Comparison of ENCODE assay signal across 1 cellular context in genomic region chr10:21526184-21526951, GRCh38.
A peak's percentile ranks its signal among the peaks of the same experiment; 100 is the strongest.
TF ChIP-seq lines count a peak whose summit lies in the region.

No MANE protein-coding gene starts in this region.

TF ChIP-seq in HepG2, 621 proteins besides CTCF, POLR2A, EP300 and RAD21 (continued from another document and continues in another):
- TF ChIP-seq ZNF407 (CRISPR knock-in tag; IDR thresholded peaks at IDR 0.05; ENCODE audit: not compliant biosample characterization): no peak
- no peak for TF ChIP-seq TCF7L2 (IDR thresholded peaks at IDR 0.05; ENCODE audit: low read depth, low read length)
- no peak for TF ChIP-seq ZNF674 (CRISPR knock-in tag; IDR thresholded peaks at IDR 0.05; ENCODE audit: low read depth)
- TF ChIP-seq ZNF552 (CRISPR knock-in tag; IDR thresholded peaks at IDR 0.05; ENCODE audit: borderline replicate concordance): no peak
- TF ChIP-seq DNMT3B (CRISPR knock-in tag; conservative IDR thresholded peaks at IDR 0.05): no peak; the same call in 1 of the 2 replicates
- no peak for TF ChIP-seq MTF2 (CRISPR knock-in tag; IDR thresholded peaks at IDR 0.05; ENCODE audit: borderline replicate concordance)
- TF ChIP-seq ZNF792 (CRISPR knock-in tag; IDR thresholded peaks at IDR 0.05): no peak
- no peak for TF ChIP-seq ZSCAN25 (CRISPR knock-in tag; IDR thresholded peaks at IDR 0.05)
- no peak for TF ChIP-seq SP140L (CRISPR knock-in tag; IDR thresholded peaks at IDR 0.05; ENCODE audit: borderline replicate concordance)
- TF ChIP-seq HIC2 (CRISPR knock-in tag; IDR thresholded peaks at IDR 0.05; ENCODE audit: low read depth): no peak; the same call in none of the 2 replicates
- no peak for TF ChIP-seq ZNF724P (CRISPR knock-in tag; IDR thresholded peaks at IDR 0.05; ENCODE audit: borderline replicate concordance)
- TF ChIP-seq ZIK1 (CRISPR knock-in tag; IDR thresholded peaks at IDR 0.05; ENCODE audit: borderline replicate concordance, low read depth): peak; percentile 11; the same call in 1 of the 2 replicates
- no peak for TF ChIP-seq NR2F1 (CRISPR knock-in tag; IDR thresholded peaks at IDR 0.05)
- TF ChIP-seq CHCHD3 (CRISPR knock-in tag; IDR thresholded peaks at IDR 0.05): no peak
- TF ChIP-seq, protein P1, sequence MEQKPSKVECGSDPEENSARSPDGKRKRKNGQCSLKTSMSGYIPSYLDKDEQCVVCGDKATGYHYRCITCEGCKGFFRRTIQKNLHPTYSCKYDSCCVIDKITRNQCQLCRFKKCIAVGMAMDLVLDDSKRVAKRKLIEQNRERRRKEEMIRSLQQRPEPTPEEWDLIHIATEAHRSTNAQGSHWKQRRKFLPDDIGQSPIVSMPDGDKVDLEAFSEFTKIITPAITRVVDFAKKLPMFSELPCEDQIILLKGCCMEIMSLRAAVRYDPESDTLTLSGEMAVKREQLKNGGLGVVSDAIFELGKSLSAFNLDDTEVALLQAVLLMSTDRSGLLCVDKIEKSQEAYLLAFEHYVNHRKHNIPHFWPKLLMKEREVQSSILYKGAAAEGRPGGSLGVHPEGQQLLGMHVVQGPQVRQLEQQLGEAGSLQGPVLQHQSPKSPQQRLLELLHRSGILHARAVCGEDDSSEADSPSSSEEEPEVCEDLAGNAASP (CRISPR knock-in tag; IDR thresholded peaks at IDR 0.05; ENCODE audit: borderline replicate concordance): no peak
- TF ChIP-seq NCOA1 (CRISPR knock-in tag; IDR thresholded peaks at IDR 0.05): no peak
- no peak; the same call in 1 of the 2 replicates for TF ChIP-seq POLR2AphosphoS5 (IDR thresholded peaks at IDR 0.05; ENCODE audit: low read depth, low read length)
- TF ChIP-seq NFRKB (IDR thresholded peaks at IDR 0.05): no peak
- no peak for TF ChIP-seq MYNN (CRISPR knock-in tag; IDR thresholded peaks at IDR 0.05; ENCODE audit: low read depth)
- TF ChIP-seq SMAD1 (CRISPR knock-in tag; IDR thresholded peaks at IDR 0.05; ENCODE audit: borderline replicate concordance, low read depth): 0 out of 2 replicates have a peak, but pooled peaks have one; percentile 34
- TF ChIP-seq, protein P2, sequence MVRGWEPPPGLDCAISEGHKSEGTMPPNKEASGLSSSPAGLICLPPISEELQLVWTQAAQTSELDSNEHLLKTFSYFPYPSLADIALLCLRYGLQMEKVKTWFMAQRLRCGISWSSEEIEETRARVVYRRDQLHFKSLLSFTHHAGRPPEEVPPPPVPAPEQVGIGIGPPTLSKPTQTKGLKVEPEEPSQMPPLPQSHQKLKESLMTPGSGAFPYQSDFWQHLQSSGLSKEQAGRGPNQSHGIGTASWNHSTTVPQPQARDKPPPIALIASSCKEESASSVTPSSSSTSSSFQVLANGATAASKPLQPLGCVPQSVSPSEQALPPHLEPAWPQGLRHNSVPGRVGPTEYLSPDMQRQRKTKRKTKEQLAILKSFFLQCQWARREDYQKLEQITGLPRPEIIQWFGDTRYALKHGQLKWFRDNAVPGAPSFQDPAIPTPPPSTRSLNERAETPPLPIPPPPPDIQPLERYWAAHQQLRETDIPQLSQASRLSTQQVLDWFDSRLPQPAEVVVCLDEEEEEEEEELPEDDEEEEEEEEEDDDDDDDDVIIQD (CRISPR knock-in tag; IDR thresholded peaks at IDR 0.05; ENCODE audit: low read depth): no peak
- no peak for TF ChIP-seq U2AF1 (optimal IDR thresholded peaks at IDR 0.05; ENCODE audit: low read depth, low read length)
- TF ChIP-seq PCBP1 (IDR thresholded peaks at IDR 0.05; ENCODE audit: borderline replicate concordance, low read depth, low read length): no peak; the same call in 1 of the 2 replicates
- TF ChIP-seq FOXK2 (IDR thresholded peaks at IDR 0.05): no peak
- no peak for TF ChIP-seq ZNF256 (CRISPR knock-in tag; conservative IDR thresholded peaks at IDR 0.05)
- TF ChIP-seq, protein P3, sequence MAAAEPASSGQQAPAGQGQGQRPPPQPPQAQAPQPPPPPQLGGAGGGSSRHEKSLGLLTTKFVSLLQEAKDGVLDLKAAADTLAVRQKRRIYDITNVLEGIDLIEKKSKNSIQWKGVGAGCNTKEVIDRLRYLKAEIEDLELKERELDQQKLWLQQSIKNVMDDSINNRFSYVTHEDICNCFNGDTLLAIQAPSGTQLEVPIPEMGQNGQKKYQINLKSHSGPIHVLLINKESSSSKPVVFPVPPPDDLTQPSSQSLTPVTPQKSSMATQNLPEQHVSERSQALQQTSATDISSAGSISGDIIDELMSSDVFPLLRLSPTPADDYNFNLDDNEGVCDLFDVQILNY (CRISPR knock-in tag; conservative IDR thresholded peaks at IDR 0.05): no peak
- TF ChIP-seq, protein P4, sequence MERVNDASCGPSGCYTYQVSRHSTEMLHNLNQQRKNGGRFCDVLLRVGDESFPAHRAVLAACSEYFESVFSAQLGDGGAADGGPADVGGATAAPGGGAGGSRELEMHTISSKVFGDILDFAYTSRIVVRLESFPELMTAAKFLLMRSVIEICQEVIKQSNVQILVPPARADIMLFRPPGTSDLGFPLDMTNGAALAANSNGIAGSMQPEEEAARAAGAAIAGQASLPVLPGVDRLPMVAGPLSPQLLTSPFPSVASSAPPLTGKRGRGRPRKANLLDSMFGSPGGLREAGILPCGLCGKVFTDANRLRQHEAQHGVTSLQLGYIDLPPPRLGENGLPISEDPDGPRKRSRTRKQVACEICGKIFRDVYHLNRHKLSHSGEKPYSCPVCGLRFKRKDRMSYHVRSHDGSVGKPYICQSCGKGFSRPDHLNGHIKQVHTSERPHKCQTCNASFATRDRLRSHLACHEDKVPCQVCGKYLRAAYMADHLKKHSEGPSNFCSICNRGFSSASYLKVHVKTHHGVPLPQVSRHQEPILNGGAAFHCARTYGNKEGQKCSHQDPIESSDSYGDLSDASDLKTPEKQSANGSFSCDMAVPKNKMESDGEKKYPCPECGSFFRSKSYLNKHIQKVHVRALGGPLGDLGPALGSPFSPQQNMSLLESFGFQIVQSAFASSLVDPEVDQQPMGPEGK (CRISPR knock-in tag; IDR thresholded peaks at IDR 0.05): peak; percentile 85
- TF ChIP-seq THYN1 (CRISPR knock-in tag; IDR thresholded peaks at IDR 0.05; ENCODE audit: borderline replicate concordance, low read depth): no peak
- TF ChIP-seq ZNF577 (CRISPR knock-in tag; IDR thresholded peaks at IDR 0.05; ENCODE audit: borderline replicate concordance, low read depth): no peak
- no peak for TF ChIP-seq ZNF326 (CRISPR knock-in tag; IDR thresholded peaks at IDR 0.05; ENCODE audit: borderline replicate concordance)
- TF ChIP-seq TBP (CRISPR knock-in tag; IDR thresholded peaks at IDR 0.05): no peak
- no peak for TF ChIP-seq ZNF33B (CRISPR knock-in tag; IDR thresholded peaks at IDR 0.05)
- no peak for TF ChIP-seq HNRNPL (IDR thresholded peaks at IDR 0.05; ENCODE audit: low read depth, low read length)
- 0 out of 2 replicates have a peak, but pooled peaks have one; percentile 9 for TF ChIP-seq PRDM10 (CRISPR knock-in tag; IDR thresholded peaks at IDR 0.05; ENCODE audit: low read depth)
- no peak for TF ChIP-seq MAFK (conservative IDR thresholded peaks at IDR 0.05 in 1 of 2, IDR thresholded peaks at IDR 0.05 in 1 of 2; ENCODE audit: low read length in 2 of 2)
- peak; percentile 56; the same call in 1 of the 2 replicates for TF ChIP-seq ZKSCAN5 (CRISPR knock-in tag; IDR thresholded peaks at IDR 0.05)
- TF ChIP-seq, protein P5, sequence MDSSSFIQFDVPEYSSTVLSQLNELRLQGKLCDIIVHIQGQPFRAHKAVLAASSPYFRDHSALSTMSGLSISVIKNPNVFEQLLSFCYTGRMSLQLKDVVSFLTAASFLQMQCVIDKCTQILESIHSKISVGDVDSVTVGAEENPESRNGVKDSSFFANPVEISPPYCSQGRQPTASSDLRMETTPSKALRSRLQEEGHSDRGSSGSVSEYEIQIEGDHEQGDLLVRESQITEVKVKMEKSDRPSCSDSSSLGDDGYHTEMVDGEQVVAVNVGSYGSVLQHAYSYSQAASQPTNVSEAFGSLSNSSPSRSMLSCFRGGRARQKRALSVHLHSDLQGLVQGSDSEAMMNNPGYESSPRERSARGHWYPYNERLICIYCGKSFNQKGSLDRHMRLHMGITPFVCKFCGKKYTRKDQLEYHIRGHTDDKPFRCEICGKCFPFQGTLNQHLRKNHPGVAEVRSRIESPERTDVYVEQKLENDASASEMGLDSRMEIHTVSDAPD (CRISPR knock-in tag; IDR thresholded peaks at IDR 0.05): no peak
- TF ChIP-seq ATF7-NPFF (CRISPR knock-in tag; IDR thresholded peaks at IDR 0.05; ENCODE audit: low read depth): no peak
- peak; percentile 74; the same call in 1 of the 2 replicates for TF ChIP-seq ARID2 (CRISPR knock-in tag; IDR thresholded peaks at IDR 0.05; ENCODE audit: borderline replicate concordance)
- TF ChIP-seq ZNF382 (CRISPR knock-in tag; IDR thresholded peaks at IDR 0.05; ENCODE audit: borderline replicate concordance): no peak
- TF ChIP-seq ZFP36L2 (CRISPR knock-in tag; IDR thresholded peaks at IDR 0.05): no peak
